Comparison of ENCODE assay signal across 17 cellular contexts in the genomic region with DNA sequence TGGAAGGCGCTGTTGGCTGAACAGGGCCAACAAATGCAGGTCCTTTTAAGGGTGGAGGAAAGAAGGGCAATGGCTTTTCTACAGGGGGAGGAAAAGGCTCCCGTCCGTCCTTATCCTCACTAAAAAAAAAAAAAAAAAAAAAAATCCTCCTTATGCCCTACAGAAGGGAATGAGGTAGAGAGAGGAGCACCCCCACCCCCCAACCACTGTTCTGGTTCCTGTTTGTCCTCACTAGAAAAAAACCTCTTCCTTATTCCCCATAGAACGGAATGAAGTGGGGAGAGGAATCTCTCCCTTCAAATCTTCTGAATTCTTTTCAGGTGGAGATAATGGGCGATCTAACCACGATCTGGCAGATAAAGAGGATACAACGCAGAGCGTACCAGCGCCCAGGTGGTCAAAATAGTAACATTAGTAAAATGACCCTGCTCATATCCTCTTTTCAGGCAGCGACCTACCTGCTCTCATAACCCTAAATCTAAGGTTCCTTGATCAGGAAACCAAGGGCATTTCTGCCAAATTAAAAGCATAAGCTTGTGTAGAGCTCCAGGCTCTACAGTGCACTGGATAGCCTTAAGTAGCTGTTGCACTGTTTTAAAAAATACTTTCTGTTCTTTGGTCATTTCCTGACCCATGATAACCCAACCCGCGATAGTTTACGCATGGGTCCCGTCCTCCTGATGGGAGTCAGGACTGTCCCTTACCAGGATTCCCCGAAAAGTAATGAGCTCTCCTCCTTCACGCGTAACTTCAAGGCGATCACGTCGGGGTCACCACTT. TPM values are rescaled to one million over a fixed set of nuclear protein-coding genes. Genes with fewer than 3 reads are reported as not detected.
DNase-seq lines count a peak whose midpoint lies in the region; ATAC-seq and TF ChIP-seq lines count a peak whose summit lies in the region.
"Not testable (repeated sequence)": the region's sequence is repeated elsewhere in the genome, so short reads cannot be mapped to it uniquely, and the experiment has no call there.
"Had no signal": no experiment of that assay in that cellular context is flagged by ENCODE, and none has a peak within 500 bp of the region (broad histone marks: within the 10 kb centered on the region; RNA-seq: fewer than 3 reads in every experiment).

No MANE protein-coding gene starts in this region.

- ATAC-seq in GM18867 (IDR thresholded peaks at IDR 0.05; ENCODE audit: unreplicated experiment) (peak; percentile 42), GM19468 (IDR thresholded peaks at IDR 0.05; ENCODE audit: extremely low read depth, unreplicated experiment) (peak; percentile 15), GM23338 (peak; percentile 46), HG02973 (IDR thresholded peaks at IDR 0.05; ENCODE audit: unreplicated experiment) (peak; percentile 49), HG03439 (IDR thresholded peaks at IDR 0.05; ENCODE audit: unreplicated experiment) (peak; percentile 32), left ventricle myocardium superior (peak; percentile 60), upper lobe of right lung (peak; percentile 66)
- peak; percentile 31 to 32 for ATAC-seq in activated T-cell treated with anti-CD3 and anti-CD28 coated beads, Interleukin-2, amount 50 U/mL, for 72 hours (replicated peaks in 1 of 2)

- DNase-seq in GM23338 (ENCODE audit: low spot score); activated T-cell treated with anti-CD3 and anti-CD28 coated beads, Interleukin-2, amount 50 U/mL, for 72 hours; left ventricle myocardium superior; upper lobe of right lung: not testable (repeated sequence)

- not testable (repeated sequence) for H3K9me3 Mint-ChIP-seq in GM23338; activated T-cell treated with anti-CD3 and anti-CD28 coated beads, Interleukin-2, amount 50 U/mL, for 72 hours

- H3K9me3 ChIP-seq in upper lobe of right lung: not testable (repeated sequence)

- not testable (repeated sequence) for H3K36me3 ChIP-seq in GM23338 (ENCODE audit: insufficient read depth); upper lobe of right lung

- H3K27me3 ChIP-seq in GM23338 (ENCODE audit: insufficient read depth); upper lobe of right lung: not testable (repeated sequence)

- TF ChIP-seq CTCF in GM23338 (conservative IDR thresholded peaks at IDR 0.05; ENCODE audit: low read depth in 2 of 2); upper lobe of right lung (IDR thresholded peaks at IDR 0.05): not testable (repeated sequence)

- not testable (repeated sequence) for H3K27me3 Mint-ChIP-seq in GM23338 (ENCODE audit: insufficient read depth, low read depth, poor library complexity); activated T-cell treated with anti-CD3 and anti-CD28 coated beads, Interleukin-2, amount 50 U/mL, for 72 hours (ENCODE audit: low read depth)

- not testable (repeated sequence) for H3K36me3 Mint-ChIP-seq in GM23338 (ENCODE audit: low read depth); activated T-cell treated with anti-CD3 and anti-CD28 coated beads, Interleukin-2, amount 50 U/mL, for 72 hours (ENCODE audit: insufficient read depth in 2 of 2)

- H3K4me2 ChIP-seq in GM23338: not testable (repeated sequence)

- H3K4me3 ChIP-seq in GM23338, upper lobe of right lung: not testable (repeated sequence)

- not testable (repeated sequence) for H3K27ac Mint-ChIP-seq in GM23338; activated T-cell treated with anti-CD3 and anti-CD28 coated beads, Interleukin-2, amount 50 U/mL, for 72 hours

- not testable (repeated sequence) for H4K20me1 ChIP-seq in GM23338 (replicated peaks; ENCODE audit: insufficient read depth)

- not testable (repeated sequence) for H3K4me3 Mint-ChIP-seq in GM23338; activated T-cell treated with anti-CD3 and anti-CD28 coated beads, Interleukin-2, amount 50 U/mL, for 72 hours

- not testable (repeated sequence) for H3F3A ChIP-seq in GM23338 (replicated peaks; ENCODE audit: low read depth)

- intact Hi-C loops in left ventricle myocardium superior (cut with micrococcal nuclease); upper lobe of right lung (cut with DNase I): not testable (repeated sequence)

- not testable (repeated sequence) for H3K9me2 ChIP-seq in GM23338 (ENCODE audit: insufficient read depth)

- not testable (repeated sequence) for H3K4me1 Mint-ChIP-seq in GM23338; activated T-cell treated with anti-CD3 and anti-CD28 coated beads, Interleukin-2, amount 50 U/mL, for 72 hours (ENCODE audit: low read depth)

- not testable (repeated sequence) for H3K79me2 ChIP-seq in GM23338 (replicated peaks; ENCODE audit: insufficient read depth)

- H2AFZ ChIP-seq in GM23338: not testable (repeated sequence)

- not testable (repeated sequence) for H3K27ac ChIP-seq in GM23338 (ENCODE audit: low read depth); upper lobe of right lung

- H3K4me1 ChIP-seq in GM23338 (ENCODE audit: insufficient read depth); upper lobe of right lung: not testable (repeated sequence)

RNA-seq across cellular contexts. Expression of gene CXorf49B, which starts 20.6 kb away (rescaled TPM):
- not detected in 2 replicates for total RNA-seq in GM23338 (2014; rRNA removed; shearing (Covaris generic))
- not detected in 2 replicates for polyA plus RNA-seq in GM23338 (2016; fragmentation: Nextera tagmentation; extraction: Ambion mirVana)
- total RNA-seq in activated T-cell treated with anti-CD3 and anti-CD28 coated beads, Interleukin-2, amount 50 U/mL, for 72 hours: not detected
- total RNA-seq in left ventricle myocardium superior (not detected), upper lobe of right lung (not detected)
- total RNA-seq: activated CD4-positive, alpha-beta memory T cell treated with anti-CD3 and anti-CD28 coated beads, Interleukin-2, amount 10 ng/mL, durations not matched to agents 7 days and 5 days; body of pancreas; cerebellum; HT-29; kidney; lung microvascular endothelial cell; MCF 10A; sigmoid colon; SJCRH30 had no signal
- polyA plus RNA-seq: sigmoid colon had no signal

Comparison
In these comparisons a context has a peak if more than half of its experiments do, and no peak if none do; other contexts are left out.
1. ATAC-seq: peak in every context shown above with its lines; median percentile 66 in upper lobe of right lung; 60 in left ventricle myocardium superior; 49 in HG02973; 46 in GM23338; 42 in GM18867; 32 in HG03439; 32 in activated T-cell treated with anti-CD3 and anti-CD28 coated beads, Interleukin-2, amount 50 U/mL, for 72 hours; 15 in GM19468.